ENCODE assay signal across 8 cellular contexts in the genomic region with DNA sequence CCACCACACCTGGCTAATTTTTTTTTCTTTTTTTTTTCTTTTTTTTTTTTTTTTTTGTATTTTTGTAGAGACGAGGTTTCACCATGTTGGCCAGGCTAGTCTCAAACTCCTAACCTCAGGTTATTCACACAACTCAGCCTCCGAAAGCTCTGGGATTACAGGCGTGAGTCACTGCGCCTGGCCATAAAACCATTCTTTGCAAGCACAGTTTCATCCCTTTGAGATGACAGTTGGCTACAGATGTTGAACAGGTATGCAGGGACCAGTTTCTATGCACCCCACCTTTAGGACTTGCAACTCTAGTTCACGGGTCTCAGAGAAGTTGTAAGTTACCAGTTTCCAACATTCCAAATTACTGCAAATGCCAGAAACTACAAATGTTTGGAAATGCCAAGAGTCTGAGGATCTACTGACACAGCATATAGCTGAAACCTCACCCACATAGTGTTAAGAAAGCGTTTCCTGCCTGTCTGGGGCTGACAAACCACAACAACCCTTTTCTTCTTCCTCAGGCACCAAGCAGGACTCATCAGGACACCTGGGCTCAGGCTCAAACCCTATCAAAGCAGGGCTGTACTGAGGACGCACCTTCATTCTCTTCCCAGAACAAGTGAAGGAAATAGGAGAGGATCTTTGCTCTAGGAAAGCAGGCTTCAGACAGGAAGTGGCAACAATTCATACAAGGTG. TPM values are rescaled to one million over a fixed set of nuclear protein-coding genes. Genes with fewer than 3 reads are reported as not detected.
DNase-seq lines count a peak whose midpoint lies in the region; ATAC-seq and TF ChIP-seq lines count a peak whose summit lies in the region.

No MANE protein-coding gene starts in this region.

- no peaks in the 10 kb centered on the region for H4K20me1 ChIP-seq in MM.1S (ENCODE audit: insufficient read depth, low read length)

- H3K79me2 ChIP-seq in MM.1S (ENCODE audit: low read length): peaks cover 78% of the 10 kb centered on the region

- POLR2A ChIA-PET in GM10248 (lab: Yijun Ruan, JAX): no interaction called here

- no peak for TF ChIP-seq POLR2A in right lobe of liver (IDR thresholded peaks at IDR 0.05)

- peak overlapping the region; percentile 47 for H3K4me2 ChIP-seq in MM.1S (ENCODE audit: low read depth, low read length)

- 28% methylated on average over 4 of the region's 7 CpGs for WGBS in right lobe of liver (ENCODE audit: insufficient coverage, low coverage, low lambda C conversion rate, missing lambda C conversion rate)

- H3K36me3 ChIP-seq in MM.1S (replicated peaks; ENCODE audit: insufficient read depth, low read length): no peaks in the 10 kb centered on the region
- no peaks in the 10 kb centered on the region for H3K36me3 ChIP-seq in right lobe of liver
- no peaks in the 10 kb centered on the region for H3K36me3 ChIP-seq in tibial artery

- TF ChIP-seq CTCF in GM10248 (IDR thresholded peaks at IDR 0.05; ENCODE audit: control extremely low read depth, extremely low read depth, low read depth, missing control alignments) (no peak), MM.1S (IDR thresholded peaks at IDR 0.05; ENCODE audit: low read length) (no peak), right lobe of liver (IDR thresholded peaks at IDR 0.05) (no peak), tibial artery (IDR thresholded peaks at IDR 0.05) (no peak)

- intact Hi-C loops in right lobe of liver (cut with DNase I): no loop called here
- intact Hi-C loops in tibial artery (cut with DNase I; ENCODE audit: low total_unique reads): no loop called here

- no peaks in the 10 kb centered on the region for H3K27me3 ChIP-seq in MM.1S (replicated peaks; ENCODE audit: insufficient read depth, low read length)
- no peaks in the 10 kb centered on the region for H3K27me3 ChIP-seq in right lobe of liver
- H3K27me3 ChIP-seq in tibial artery: no peaks in the 10 kb centered on the region

- H3K4me1 ChIP-seq in MM.1S (ENCODE audit: low read length): peaks cover 77% of the 10 kb centered on the region
- H3K4me1 ChIP-seq in right lobe of liver: peaks cover 0 to 27% (median 0%) of the 10 kb centered on the region in 4 donors
- H3K4me1 ChIP-seq in tibial artery: peaks cover 0 to 32% (median 13%) of the 10 kb centered on the region in 4 donors

- peaks cover 50% of the 10 kb centered on the region for H3F3A ChIP-seq in MM.1S (ENCODE audit: insufficient read depth, low read length)

- H2AFZ ChIP-seq in MM.1S (ENCODE audit: low read length): no peak overlapping the region

- CTCF ChIA-PET in GM10248 (lab: Yijun Ruan, JAX): interaction anchor here (1.0 to 3.1 kb wide), 8 partner anchors 9 to 33 kb away, joined by 3 to 15 read pairs (median 6); no protein-coding TSS in a partner anchor

- H3K9me3 ChIP-seq in MM.1S (replicated peaks; ENCODE audit: insufficient read depth, low read length) (no peaks in the 10 kb centered on the region), right lobe of liver (no peaks in the 10 kb centered on the region), tibial artery (no peaks in the 10 kb centered on the region)

- DNase-seq in GM10248 (ENCODE audit: extremely low spot score) (peak; percentile 46), MM.1S (peak; percentile 88), right lobe of liver (no peak), NCI-H510A (lab: John Stamatoyannopoulos, UW) (no peak), COLO829 (ENCODE audit: low spot score) (no peak), tibial artery (no peak)
- DNase-seq in activated T-cell treated with anti-CD3 and anti-CD28 coated beads, Interleukin-2, amount 50 U/mL, for 48 hours: peak; percentile 58 to 70

- peak overlapping the region; percentile 42 for H3K9ac ChIP-seq in MM.1S (ENCODE audit: low read length)

- H3K4me3 ChIP-seq in MM.1S (ENCODE audit: low read length): peak overlapping the region; percentile 2; the same call in 1 of the 2 replicates
- no peak overlapping the region for H3K4me3 ChIP-seq in right lobe of liver
- no peak overlapping the region for H3K4me3 ChIP-seq in tibial artery

- ATAC-seq in GM21825 (IDR thresholded peaks at IDR 0.05; ENCODE audit: unreplicated experiment) (peak; percentile 69), right lobe of liver (peak; percentile 35 to 58 (median 49))

- no peaks in the 10 kb centered on the region for H3K9me2 ChIP-seq in MM.1S (replicated peaks; ENCODE audit: insufficient read depth, low read length)

- peak overlapping the region; percentile 100 for H3K27ac ChIP-seq in MM.1S (ENCODE audit: low read length)
- no peak overlapping the region for H3K27ac ChIP-seq in right lobe of liver
- H3K27ac ChIP-seq in tibial artery: no peak overlapping the region

RNA-seq across cellular contexts. Expression of a gene that starts 22.9 kb away (rescaled TPM):
- 1 to 10 TPM; 2.2 to 8.0 (median 2.9) TPM for total RNA-seq in right lobe of liver

Comparison
In these comparisons a context has a peak if more than half of its experiments do, and no peak if none do; other contexts are left out.
1. DNase-seq: peak in GM10248 (single experiment), MM.1S (single experiment) and activated T-cell treated with anti-CD3 and anti-CD28 coated beads, Interleukin-2, amount 50 U/mL, for 48 hours (2 of 2); none in right lobe of liver (0 of 3), NCI-H510A (single experiment), COLO829 (single experiment) and tibial artery (0 of 2).